24 cellular contexts compared by ENCODE assay signal in the genomic region with DNA sequence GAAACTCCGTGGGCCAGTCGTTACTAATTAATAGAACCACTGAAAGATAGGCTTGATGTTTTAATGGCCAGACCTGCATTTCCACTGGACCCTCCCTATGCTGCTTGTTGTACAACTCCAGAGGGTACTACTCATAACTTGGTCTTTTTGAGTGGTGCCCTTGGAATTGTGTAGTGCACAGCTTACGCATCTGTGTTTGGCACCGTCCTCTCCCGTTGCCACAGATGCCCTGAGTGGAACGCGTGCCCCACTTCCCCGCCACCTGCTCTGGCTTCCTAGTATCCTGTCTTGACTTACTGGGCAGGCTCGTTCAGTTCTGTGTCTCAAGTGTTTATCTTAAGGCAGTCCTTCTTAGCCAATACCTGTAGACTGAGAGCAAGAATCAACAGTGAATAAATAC.
"Had no signal": no experiment of that assay in that cellular context is flagged by ENCODE, and none has a peak within 500 bp of the region (broad histone marks: within the 10 kb centered on the region; RNA-seq: fewer than 3 reads in every experiment).

No MANE protein-coding gene starts in this region.

- ATAC-seq: activated T-cell treated with anti-CD3 and anti-CD28 coated beads, Interleukin-2, amount 50 U/mL, for 4 hours; effector memory CD8-positive, alpha-beta T cell; pancreas had no signal

- H3K9me3 Mint-ChIP-seq: activated T-cell treated with anti-CD3 and anti-CD28 coated beads, Interleukin-2, amount 50 U/mL, for 4 hours; activated T-helper 2 cell treated with anti-CD3 and anti-CD28 coated beads, Interferon-gamma antibody, Interleukin-2, Interleukin-4, amounts not matched to agents 10 μg/mL and 5 μg/mL and 100 μg/mL, durations not matched to agents 14 hours and 24 hours and 36 hours; central memory CD8-positive, alpha-beta T cell; effector memory CD8-positive, alpha-beta T cell; memory B cell; nephron had no signal

- H3K27ac ChIP-seq: breast epithelium, esophagus squamous epithelium, neutrophil, pancreas, sigmoid colon, testis had no signal

- H3K36me3 ChIP-seq: breast epithelium, neutrophil, pancreas had no signal

- DNase-seq: activated CD4-positive, alpha-beta T cell treated with anti-CD3 and anti-CD28 coated beads for 4 hours; activated CD4-positive, alpha-beta T cell treated with anti-CD3 and anti-CD28 coated beads, Interleukin-2, amount 50 U/mL, for 48 hours; activated CD4-positive, CD25-positive, alpha-beta regulatory T cell; activated CD8-positive, alpha-beta memory T cell treated with anti-CD3 and anti-CD28 coated beads, Interleukin-2, amount 50 U/mL, for 48 hours; activated naive CD4-positive, alpha-beta T cell; activated T-cell treated with anti-CD3 and anti-CD28 coated beads, Interleukin-2, amount 50 U/mL, for 4 hours; adrenal gland; effector memory CD8-positive, alpha-beta T cell; esophagus squamous epithelium; heart right ventricle; kidney; pancreas; sigmoid colon; stimulated activated CD4-positive, alpha-beta T cell treated with anti-CD3 and anti-CD28 coated beads, Interleukin-4, amount 100 ng/mL, for 1 hour; stimulated activated naive CD4-positive, alpha-beta T cell; T1000; testis had no signal

- H3K4me1 Mint-ChIP-seq: central memory CD8-positive, alpha-beta T cell; memory B cell; nephron had no signal

- H3K27ac Mint-ChIP-seq: activated naive CD8-positive, alpha-beta T cell; activated T-helper 2 cell treated with anti-CD3 and anti-CD28 coated beads, Interferon-gamma antibody, Interleukin-2, Interleukin-4, amounts not matched to agents 10 μg/mL and 5 μg/mL and 100 μg/mL, durations not matched to agents 14 hours and 24 hours and 36 hours; effector memory CD8-positive, alpha-beta T cell; memory B cell; nephron had no signal

- H3K4me3 ChIP-seq: adrenal gland, breast epithelium, esophagus squamous epithelium, heart right ventricle, pancreas, sigmoid colon, testis had no signal

- H3K27me3 Mint-ChIP-seq: activated naive CD8-positive, alpha-beta T cell; central memory CD8-positive, alpha-beta T cell; effector memory CD8-positive, alpha-beta T cell; memory B cell had no signal

- H3K4me3 Mint-ChIP-seq: activated naive CD8-positive, alpha-beta T cell; activated T-cell treated with anti-CD3 and anti-CD28 coated beads, Interleukin-2, amount 50 U/mL, for 4 hours; central memory CD8-positive, alpha-beta T cell; effector memory CD8-positive, alpha-beta T cell; memory B cell; nephron had no signal

- H3K27me3 ChIP-seq: adrenal gland, breast epithelium, esophagus squamous epithelium, heart right ventricle, neutrophil, pancreas, sigmoid colon, testis had no signal

- H3K4me1 ChIP-seq: breast epithelium, pancreas, sigmoid colon, testis had no signal

- H3K9me3 ChIP-seq: adrenal gland, breast epithelium, esophagus squamous epithelium, heart right ventricle, neutrophil, pancreas, sigmoid colon, testis had no signal
